In the genomic region with DNA sequence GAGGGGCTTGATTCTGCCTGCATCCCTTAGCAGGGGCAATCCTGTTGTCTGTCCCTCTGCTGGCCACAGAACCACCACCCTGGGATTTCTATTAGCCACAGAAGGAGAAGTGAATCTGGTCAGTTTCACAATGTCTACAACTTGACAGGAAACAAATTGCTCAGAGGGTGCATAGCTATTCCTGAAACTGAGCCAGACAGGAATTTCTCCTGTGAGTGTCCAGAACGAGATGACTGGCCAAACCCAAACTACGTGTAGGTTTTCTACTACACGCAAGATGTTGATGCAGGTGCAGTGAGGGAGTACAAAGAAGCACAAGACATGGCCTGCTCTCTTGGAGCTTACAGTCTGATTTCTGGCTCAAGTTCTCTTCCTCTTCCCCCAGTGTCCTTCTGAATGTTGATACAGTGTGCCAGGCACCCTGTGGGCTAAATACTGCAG, we compare ENCODE assay signal across 1 cellular context.
TF ChIP-seq lines count a peak whose summit lies in the region.

No MANE protein-coding gene starts in this region.

TF ChIP-seq in GM12878, 131 proteins besides CTCF, POLR2A, EP300 and RAD21 (continued from another document and continues in another):
- TF ChIP-seq, protein P1, sequence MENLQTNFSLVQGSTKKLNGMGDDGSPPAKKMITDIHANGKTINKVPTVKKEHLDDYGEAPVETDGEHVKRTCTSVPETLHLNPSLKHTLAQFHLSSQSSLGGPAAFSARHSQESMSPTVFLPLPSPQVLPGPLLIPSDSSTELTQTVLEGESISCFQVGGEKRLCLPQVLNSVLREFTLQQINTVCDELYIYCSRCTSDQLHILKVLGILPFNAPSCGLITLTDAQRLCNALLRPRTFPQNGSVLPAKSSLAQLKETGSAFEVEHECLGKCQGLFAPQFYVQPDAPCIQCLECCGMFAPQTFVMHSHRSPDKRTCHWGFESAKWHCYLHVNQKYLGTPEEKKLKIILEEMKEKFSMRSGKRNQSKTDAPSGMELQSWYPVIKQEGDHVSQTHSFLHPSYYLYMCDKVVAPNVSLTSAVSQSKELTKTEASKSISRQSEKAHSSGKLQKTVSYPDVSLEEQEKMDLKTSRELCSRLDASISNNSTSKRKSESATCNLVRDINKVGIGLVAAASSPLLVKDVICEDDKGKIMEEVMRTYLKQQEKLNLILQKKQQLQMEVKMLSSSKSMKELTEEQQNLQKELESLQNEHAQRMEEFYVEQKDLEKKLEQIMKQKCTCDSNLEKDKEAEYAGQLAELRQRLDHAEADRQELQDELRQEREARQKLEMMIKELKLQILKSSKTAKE (IDR thresholded peaks at IDR 0.05; ENCODE audit: low read depth, poor library complexity, severe bottlenecking): peak; percentile 38
- TF ChIP-seq FOS (IDR thresholded peaks at IDR 0.05; ENCODE audit: borderline replicate concordance, extremely low read depth, insufficient read length) (no peak), TARDBP (IDR thresholded peaks at IDR 0.05; ENCODE audit: borderline replicate concordance) (no peak), TCF7 (IDR thresholded peaks at IDR 0.05; ENCODE audit: borderline replicate concordance) (no peak), IRF4 (IDR thresholded peaks at IDR 0.05; ENCODE audit: low read depth, low read length) (peak; percentile 66; the same call in 1 of the 2 replicates), ATF3 (IDR thresholded peaks at IDR 0.05; ENCODE audit: borderline replicate concordance, extremely low read depth, low read depth, low read length) (no peak), BHLHE40 (IDR thresholded peaks at IDR 0.05; ENCODE audit: borderline replicate concordance in 1 of 2, low read depth in 2 of 2, low read length in 1 of 2) (peak in 1 of 2 experiments; percentile 27; a peak in 1 of 4 replicates), IKZF2 (IDR thresholded peaks at IDR 0.05) (peak; percentile 92 to 95), PAX8 (IDR thresholded peaks at IDR 0.05) (no peak), RBBP5 (conservative IDR thresholded peaks at IDR 0.05) (no peak), TBL1XR1 (IDR thresholded peaks at IDR 0.05; ENCODE audit: low read depth, low read length) (no peak; the same call in 1 of the 2 replicates), CEBPB (IDR thresholded peaks at IDR 0.05; ENCODE audit: borderline replicate concordance in 1 of 2, low read depth in 2 of 2, low read length in 2 of 2) (0 out of 4 replicates have a peak, but pooled peaks of 1 of the 2 experiments have one; percentile 25), ESRRA (IDR thresholded peaks at IDR 0.05; ENCODE audit: low read length) (no peak), RELA (IDR thresholded peaks at IDR 0.05; ENCODE audit: borderline replicate concordance, partially characterized antibody) (no peak), USF2 (IDR thresholded peaks at IDR 0.05; ENCODE audit: borderline replicate concordance, low read depth, low read length) (no peak; the same call in 1 of the 2 replicates), KLF5 (IDR thresholded peaks at IDR 0.05; ENCODE audit: partially characterized antibody) (no peak), CREM (IDR thresholded peaks at IDR 0.05; ENCODE audit: low read depth) (peak; percentile 76), PAX5 (IDR thresholded peaks at IDR 0.05; ENCODE audit: borderline replicate concordance, low read depth, low read length) (peak; percentile 61; the same call in 1 of the 2 replicates), NR2C2 (IDR thresholded peaks at IDR 0.05; ENCODE audit: borderline replicate concordance, control insufficient read depth, insufficient read length, low read depth) (no peak), MXI1 (IDR thresholded peaks at IDR 0.05; ENCODE audit: low read depth, low read length) (no peak), ZZZ3 (IDR thresholded peaks at IDR 0.05; ENCODE audit: control insufficient read depth, insufficient read length, low read depth) (no peak), KAT2A (conservative IDR thresholded peaks at IDR 0.05; ENCODE audit: control insufficient read depth, low read depth, low read length) (no peak), BRCA1 (IDR thresholded peaks at IDR 0.05; ENCODE audit: low read depth, low read length) (no peak), GATAD2B (conservative IDR thresholded peaks at IDR 0.05; ENCODE audit: low read depth) (no peak), ZSCAN29 (IDR thresholded peaks at IDR 0.05) (no peak), NBN (IDR thresholded peaks at IDR 0.05) (no peak), RUNX3 (IDR thresholded peaks at IDR 0.05; ENCODE audit: low read length) (peak; percentile 99), ATF2 (IDR thresholded peaks at IDR 0.05; ENCODE audit: low read length) (peak; percentile 90), JUNB (IDR thresholded peaks at IDR 0.05) (peak; percentile 87), MEF2B (IDR thresholded peaks at IDR 0.05; ENCODE audit: partially characterized antibody, poor library complexity, severe bottlenecking) (no peak), HDGF (IDR thresholded peaks at IDR 0.05) (no peak), MTA2 (IDR thresholded peaks at IDR 0.05; ENCODE audit: low read depth) (no peak), BCL11A (IDR thresholded peaks at IDR 0.05; ENCODE audit: low read depth, low read length) (peak; percentile 77)
- TF ChIP-seq, protein P2, sequence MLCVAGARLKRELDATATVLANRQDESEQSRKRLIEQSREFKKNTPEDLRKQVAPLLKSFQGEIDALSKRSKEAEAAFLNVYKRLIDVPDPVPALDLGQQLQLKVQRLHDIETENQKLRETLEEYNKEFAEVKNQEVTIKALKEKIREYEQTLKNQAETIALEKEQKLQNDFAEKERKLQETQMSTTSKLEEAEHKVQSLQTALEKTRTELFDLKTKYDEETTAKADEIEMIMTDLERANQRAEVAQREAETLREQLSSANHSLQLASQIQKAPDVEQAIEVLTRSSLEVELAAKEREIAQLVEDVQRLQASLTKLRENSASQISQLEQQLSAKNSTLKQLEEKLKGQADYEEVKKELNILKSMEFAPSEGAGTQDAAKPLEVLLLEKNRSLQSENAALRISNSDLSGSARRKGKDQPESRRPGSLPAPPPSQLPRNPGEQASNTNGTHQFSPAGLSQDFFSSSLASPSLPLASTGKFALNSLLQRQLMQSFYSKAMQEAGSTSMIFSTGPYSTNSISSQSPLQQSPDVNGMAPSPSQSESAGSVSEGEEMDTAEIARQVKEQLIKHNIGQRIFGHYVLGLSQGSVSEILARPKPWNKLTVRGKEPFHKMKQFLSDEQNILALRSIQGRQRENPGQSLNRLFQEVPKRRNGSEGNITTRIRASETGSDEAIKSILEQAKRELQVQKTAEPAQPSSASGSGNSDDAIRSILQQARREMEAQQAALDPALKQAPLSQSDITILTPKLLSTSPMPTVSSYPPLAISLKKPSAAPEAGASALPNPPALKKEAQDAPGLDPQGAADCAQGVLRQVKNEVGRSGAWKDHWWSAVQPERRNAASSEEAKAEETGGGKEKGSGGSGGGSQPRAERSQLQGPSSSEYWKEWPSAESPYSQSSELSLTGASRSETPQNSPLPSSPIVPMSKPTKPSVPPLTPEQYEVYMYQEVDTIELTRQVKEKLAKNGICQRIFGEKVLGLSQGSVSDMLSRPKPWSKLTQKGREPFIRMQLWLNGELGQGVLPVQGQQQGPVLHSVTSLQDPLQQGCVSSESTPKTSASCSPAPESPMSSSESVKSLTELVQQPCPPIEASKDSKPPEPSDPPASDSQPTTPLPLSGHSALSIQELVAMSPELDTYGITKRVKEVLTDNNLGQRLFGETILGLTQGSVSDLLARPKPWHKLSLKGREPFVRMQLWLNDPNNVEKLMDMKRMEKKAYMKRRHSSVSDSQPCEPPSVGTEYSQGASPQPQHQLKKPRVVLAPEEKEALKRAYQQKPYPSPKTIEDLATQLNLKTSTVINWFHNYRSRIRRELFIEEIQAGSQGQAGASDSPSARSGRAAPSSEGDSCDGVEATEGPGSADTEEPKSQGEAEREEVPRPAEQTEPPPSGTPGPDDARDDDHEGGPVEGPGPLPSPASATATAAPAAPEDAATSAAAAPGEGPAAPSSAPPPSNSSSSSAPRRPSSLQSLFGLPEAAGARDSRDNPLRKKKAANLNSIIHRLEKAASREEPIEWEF (IDR thresholded peaks at IDR 0.05; ENCODE audit: insufficient replicate concordance, low read depth, low read length): no peak
- TF ChIP-seq, protein P3, sequence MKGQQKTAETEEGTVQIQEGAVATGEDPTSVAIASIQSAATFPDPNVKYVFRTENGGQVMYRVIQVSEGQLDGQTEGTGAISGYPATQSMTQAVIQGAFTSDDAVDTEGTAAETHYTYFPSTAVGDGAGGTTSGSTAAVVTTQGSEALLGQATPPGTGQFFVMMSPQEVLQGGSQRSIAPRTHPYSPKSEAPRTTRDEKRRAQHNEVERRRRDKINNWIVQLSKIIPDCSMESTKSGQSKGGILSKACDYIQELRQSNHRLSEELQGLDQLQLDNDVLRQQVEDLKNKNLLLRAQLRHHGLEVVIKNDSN (IDR thresholded peaks at IDR 0.05; ENCODE audit: borderline replicate concordance, extremely low read length, insufficient read depth, low read depth, low read length): no peak
- TF ChIP-seq, protein P4, sequence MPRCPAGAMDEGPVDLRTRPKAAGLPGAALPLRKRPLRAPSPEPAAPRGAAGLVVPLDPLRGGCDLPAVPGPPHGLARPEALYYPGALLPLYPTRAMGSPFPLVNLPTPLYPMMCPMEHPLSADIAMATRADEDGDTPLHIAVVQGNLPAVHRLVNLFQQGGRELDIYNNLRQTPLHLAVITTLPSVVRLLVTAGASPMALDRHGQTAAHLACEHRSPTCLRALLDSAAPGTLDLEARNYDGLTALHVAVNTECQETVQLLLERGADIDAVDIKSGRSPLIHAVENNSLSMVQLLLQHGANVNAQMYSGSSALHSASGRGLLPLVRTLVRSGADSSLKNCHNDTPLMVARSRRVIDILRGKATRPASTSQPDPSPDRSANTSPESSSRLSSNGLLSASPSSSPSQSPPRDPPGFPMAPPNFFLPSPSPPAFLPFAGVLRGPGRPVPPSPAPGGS (IDR thresholded peaks at IDR 0.05; ENCODE audit: borderline replicate concordance, insufficient read depth, low read depth, low read length, poor library complexity, severe bottlenecking): peak; percentile 23
- TF ChIP-seq, protein P5, sequence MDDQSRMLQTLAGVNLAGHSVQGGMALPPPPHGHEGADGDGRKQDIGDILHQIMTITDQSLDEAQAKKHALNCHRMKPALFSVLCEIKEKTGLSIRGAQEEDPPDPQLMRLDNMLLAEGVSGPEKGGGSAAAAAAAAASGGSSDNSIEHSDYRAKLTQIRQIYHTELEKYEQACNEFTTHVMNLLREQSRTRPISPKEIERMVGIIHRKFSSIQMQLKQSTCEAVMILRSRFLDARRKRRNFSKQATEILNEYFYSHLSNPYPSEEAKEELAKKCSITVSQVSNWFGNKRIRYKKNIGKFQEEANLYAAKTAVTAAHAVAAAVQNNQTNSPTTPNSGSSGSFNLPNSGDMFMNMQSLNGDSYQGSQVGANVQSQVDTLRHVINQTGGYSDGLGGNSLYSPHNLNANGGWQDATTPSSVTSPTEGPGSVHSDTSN (IDR thresholded peaks at IDR 0.05; ENCODE audit: insufficient replicate concordance, low read depth, low read length): peak; percentile 53
- TF ChIP-seq, protein P6, sequence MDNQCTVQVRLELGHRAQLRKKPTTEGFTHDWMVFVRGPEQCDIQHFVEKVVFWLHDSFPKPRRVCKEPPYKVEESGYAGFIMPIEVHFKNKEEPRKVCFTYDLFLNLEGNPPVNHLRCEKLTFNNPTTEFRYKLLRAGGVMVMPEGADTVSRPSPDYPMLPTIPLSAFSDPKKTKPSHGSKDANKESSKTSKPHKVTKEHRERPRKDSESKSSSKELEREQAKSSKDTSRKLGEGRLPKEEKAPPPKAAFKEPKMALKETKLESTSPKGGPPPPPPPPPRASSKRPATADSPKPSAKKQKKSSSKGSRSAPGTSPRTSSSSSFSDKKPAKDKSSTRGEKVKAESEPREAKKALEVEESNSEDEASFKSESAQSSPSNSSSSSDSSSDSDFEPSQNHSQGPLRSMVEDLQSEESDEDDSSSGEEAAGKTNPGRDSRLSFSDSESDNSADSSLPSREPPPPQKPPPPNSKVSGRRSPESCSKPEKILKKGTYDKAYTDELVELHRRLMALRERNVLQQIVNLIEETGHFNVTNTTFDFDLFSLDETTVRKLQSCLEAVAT (IDR thresholded peaks at IDR 0.05): no peak
- TF ChIP-seq, protein P7, sequence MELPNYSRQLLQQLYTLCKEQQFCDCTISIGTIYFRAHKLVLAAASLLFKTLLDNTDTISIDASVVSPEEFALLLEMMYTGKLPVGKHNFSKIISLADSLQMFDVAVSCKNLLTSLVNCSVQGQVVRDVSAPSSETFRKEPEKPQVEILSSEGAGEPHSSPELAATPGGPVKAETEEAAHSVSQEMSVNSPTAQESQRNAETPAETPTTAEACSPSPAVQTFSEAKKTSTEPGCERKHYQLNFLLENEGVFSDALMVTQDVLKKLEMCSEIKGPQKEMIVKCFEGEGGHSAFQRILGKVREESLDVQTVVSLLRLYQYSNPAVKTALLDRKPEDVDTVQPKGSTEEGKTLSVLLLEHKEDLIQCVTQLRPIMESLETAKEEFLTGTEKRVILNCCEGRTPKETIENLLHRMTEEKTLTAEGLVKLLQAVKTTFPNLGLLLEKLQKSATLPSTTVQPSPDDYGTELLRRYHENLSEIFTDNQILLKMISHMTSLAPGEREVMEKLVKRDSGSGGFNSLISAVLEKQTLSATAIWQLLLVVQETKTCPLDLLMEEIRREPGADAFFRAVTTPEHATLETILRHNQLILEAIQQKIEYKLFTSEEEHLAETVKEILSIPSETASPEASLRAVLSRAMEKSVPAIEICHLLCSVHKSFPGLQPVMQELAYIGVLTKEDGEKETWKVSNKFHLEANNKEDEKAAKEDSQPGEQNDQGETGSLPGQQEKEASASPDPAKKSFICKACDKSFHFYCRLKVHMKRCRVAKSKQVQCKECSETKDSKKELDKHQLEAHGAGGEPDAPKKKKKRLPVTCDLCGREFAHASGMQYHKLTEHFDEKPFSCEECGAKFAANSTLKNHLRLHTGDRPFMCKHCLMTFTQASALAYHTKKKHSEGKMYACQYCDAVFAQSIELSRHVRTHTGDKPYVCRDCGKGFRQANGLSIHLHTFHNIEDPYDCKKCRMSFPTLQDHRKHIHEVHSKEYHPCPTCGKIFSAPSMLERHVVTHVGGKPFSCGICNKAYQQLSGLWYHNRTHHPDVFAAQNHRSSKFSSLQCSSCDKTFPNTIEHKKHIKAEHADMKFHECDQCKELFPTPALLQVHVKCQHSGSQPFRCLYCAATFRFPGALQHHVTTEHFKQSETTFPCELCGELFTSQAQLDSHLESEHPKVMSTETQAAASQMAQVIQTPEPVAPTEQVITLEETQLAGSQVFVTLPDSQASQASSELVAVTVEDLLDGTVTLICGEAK (IDR thresholded peaks at IDR 0.05; ENCODE audit: borderline replicate concordance): no peak
